ENCODE assay signal across 1 cellular context in genomic region chr3:179558742-179559364, GRCh38.
A peak's percentile ranks its signal among the peaks of the same experiment; 100 is the strongest.
TF ChIP-seq lines count a peak whose summit lies in the region.

No MANE protein-coding gene starts in this region.

TF ChIP-seq in K562, 482 proteins besides CTCF, POLR2A, EP300 and RAD21 (continued from another document):
- TF ChIP-seq DEAF1 (CRISPR knock-in tag; IDR thresholded peaks at IDR 0.05) = peak; percentile 62
- peak; percentile 83 for TF ChIP-seq SMC3 (conservative IDR thresholded peaks at IDR 0.05; ENCODE audit: insufficient read depth, low read depth, low read length)
- TF ChIP-seq CBX2 (IDR thresholded peaks at IDR 0.05; ENCODE audit: insufficient read depth, low read length, poor library complexity, severe bottlenecking) = no peak
- TF ChIP-seq MYBL2 (IDR thresholded peaks at IDR 0.05; ENCODE audit: low read depth) = no peak
- TF ChIP-seq MYBL2 (CRISPR knock-in tag; IDR thresholded peaks at IDR 0.05; ENCODE audit: borderline replicate concordance) = no peak
- peak; percentile 63; the same call in 1 of the 2 replicates for TF ChIP-seq STAG1 (CRISPR knock-in tag; IDR thresholded peaks at IDR 0.05; ENCODE audit: borderline replicate concordance)
- TF ChIP-seq ZNF57 (CRISPR knock-in tag; IDR thresholded peaks at IDR 0.05) = no peak
- no peak for TF ChIP-seq TCF7L2 (IDR thresholded peaks at IDR 0.05; ENCODE audit: low read depth, low read length)
- TF ChIP-seq MAZ (CRISPR knock-in tag; conservative IDR thresholded peaks at IDR 0.05 in 1 of 2, IDR thresholded peaks at IDR 0.05 in 1 of 2) = 0 out of 4 replicates have a peak, but pooled peaks of 1 of the 2 experiments have one; percentile 38
- 0 out of 2 replicates have a peak, but pooled peaks have one; percentile 23 for TF ChIP-seq ZNF24 (IDR thresholded peaks at IDR 0.05)
- TF ChIP-seq RCOR1 (IDR thresholded peaks at IDR 0.05; ENCODE audit: borderline replicate concordance in 1 of 2, low read depth in 2 of 2, low read length in 2 of 2) = peak in 1 of 2 experiments; percentile 48; a peak in 1 of 4 replicates
- TF ChIP-seq ARID2 (IDR thresholded peaks at IDR 0.05) = peak; percentile 63; the same call in 1 of the 2 replicates
